2 cellular contexts compared by ENCODE assay signal in the genomic region with DNA sequence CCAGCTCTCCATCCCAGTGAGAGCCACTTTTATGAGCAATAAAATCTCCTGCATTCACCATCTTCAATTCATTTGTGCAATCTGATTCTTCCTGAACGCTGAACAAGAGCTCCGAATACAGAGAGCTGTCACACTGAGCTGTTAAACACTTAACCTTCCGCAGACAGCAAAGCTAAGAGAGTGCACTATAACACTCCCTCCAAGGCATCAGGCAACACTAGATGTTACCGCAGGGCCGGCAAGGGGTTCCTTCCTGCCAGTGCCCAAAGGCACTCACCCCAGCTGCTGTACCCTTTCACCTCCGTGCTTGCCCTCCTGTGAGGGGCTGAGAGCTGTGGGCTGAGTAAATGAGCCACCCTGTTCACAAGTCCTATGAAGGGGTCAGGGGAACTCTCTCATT.
TF ChIP-seq lines count a peak whose summit lies in the region.

No MANE protein-coding gene starts in this region.

TF ChIP-seq in GM23338, 12 proteins besides CTCF, POLR2A, EP300 and RAD21 (continued from another document):
- TF ChIP-seq, protein P1, sequence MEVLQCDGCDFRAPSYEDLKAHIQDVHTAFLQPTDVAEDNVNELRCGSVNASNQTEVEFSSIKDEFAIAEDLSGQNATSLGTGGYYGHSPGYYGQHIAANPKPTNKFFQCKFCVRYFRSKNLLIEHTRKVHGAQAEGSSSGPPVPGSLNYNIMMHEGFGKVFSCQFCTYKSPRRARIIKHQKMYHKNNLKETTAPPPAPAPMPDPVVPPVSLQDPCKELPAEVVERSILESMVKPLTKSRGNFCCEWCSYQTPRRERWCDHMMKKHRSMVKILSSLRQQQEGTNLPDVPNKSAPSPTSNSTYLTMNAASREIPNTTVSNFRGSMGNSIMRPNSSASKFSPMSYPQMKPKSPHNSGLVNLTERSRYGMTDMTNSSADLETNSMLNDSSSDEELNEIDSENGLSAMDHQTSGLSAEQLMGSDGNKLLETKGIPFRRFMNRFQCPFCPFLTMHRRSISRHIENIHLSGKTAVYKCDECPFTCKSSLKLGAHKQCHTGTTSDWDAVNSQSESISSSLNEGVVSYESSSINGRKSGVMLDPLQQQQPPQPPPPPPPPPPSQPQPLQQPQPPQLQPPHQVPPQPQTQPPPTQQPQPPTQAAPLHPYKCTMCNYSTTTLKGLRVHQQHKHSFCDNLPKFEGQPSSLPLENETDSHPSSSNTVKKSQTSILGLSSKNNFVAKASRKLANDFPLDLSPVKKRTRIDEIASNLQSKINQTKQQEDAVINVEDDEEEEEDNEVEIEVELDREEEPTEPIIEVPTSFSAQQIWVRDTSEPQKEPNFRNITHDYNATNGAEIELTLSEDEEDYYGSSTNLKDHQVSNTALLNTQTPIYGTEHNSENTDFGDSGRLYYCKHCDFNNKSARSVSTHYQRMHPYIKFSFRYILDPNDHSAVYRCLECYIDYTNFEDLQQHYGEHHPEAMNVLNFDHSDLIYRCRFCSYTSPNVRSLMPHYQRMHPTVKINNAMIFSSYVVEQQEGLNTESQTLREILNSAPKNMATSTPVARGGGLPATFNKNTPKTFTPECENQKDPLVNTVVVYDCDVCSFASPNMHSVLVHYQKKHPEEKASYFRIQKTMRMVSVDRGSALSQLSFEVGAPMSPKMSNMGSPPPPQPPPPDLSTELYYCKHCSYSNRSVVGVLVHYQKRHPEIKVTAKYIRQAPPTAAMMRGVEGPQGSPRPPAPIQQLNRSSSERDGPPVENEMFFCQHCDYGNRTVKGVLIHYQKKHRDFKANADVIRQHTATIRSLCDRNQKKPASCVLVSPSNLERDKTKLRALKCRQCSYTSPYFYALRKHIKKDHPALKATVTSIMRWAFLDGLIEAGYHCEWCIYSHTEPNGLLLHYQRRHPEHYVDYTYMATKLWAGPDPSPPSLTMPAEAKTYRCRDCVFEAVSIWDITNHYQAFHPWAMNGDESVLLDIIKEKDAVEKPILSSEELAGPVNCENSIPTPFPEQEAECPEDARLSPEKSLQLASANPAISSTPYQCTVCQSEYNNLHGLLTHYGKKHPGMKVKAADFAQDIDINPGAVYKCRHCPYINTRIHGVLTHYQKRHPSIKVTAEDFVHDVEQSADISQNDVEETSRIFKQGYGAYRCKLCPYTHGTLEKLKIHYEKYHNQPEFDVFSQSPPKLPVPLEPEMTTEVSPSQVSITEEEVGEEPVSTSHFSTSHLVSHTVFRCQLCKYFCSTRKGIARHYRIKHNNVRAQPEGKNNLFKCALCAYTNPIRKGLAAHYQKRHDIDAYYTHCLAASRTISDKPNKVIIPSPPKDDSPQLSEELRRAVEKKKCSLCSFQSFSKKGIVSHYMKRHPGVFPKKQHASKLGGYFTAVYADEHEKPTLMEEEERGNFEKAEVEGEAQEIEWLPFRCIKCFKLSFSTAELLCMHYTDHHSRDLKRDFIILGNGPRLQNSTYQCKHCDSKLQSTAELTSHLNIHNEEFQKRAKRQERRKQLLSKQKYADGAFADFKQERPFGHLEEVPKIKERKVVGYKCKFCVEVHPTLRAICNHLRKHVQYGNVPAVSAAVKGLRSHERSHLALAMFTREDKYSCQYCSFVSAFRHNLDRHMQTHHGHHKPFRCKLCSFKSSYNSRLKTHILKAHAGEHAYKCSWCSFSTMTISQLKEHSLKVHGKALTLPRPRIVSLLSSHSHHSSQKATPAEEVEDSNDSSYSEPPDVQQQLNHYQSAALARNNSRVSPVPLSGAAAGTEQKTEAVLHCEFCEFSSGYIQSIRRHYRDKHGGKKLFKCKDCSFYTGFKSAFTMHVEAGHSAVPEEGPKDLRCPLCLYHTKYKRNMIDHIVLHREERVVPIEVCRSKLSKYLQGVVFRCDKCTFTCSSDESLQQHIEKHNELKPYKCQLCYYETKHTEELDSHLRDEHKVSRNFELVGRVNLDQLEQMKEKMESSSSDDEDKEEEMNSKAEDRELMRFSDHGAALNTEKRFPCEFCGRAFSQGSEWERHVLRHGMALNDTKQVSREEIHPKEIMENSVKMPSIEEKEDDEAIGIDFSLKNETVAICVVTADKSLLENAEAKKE (CRISPR knock-in tag; IDR thresholded peaks at IDR 0.05), result no peak

TF ChIP-seq in WTC11, 78 proteins besides CTCF, POLR2A, EP300 and RAD21 (continued from another document):
- TF ChIP-seq, protein P2, sequence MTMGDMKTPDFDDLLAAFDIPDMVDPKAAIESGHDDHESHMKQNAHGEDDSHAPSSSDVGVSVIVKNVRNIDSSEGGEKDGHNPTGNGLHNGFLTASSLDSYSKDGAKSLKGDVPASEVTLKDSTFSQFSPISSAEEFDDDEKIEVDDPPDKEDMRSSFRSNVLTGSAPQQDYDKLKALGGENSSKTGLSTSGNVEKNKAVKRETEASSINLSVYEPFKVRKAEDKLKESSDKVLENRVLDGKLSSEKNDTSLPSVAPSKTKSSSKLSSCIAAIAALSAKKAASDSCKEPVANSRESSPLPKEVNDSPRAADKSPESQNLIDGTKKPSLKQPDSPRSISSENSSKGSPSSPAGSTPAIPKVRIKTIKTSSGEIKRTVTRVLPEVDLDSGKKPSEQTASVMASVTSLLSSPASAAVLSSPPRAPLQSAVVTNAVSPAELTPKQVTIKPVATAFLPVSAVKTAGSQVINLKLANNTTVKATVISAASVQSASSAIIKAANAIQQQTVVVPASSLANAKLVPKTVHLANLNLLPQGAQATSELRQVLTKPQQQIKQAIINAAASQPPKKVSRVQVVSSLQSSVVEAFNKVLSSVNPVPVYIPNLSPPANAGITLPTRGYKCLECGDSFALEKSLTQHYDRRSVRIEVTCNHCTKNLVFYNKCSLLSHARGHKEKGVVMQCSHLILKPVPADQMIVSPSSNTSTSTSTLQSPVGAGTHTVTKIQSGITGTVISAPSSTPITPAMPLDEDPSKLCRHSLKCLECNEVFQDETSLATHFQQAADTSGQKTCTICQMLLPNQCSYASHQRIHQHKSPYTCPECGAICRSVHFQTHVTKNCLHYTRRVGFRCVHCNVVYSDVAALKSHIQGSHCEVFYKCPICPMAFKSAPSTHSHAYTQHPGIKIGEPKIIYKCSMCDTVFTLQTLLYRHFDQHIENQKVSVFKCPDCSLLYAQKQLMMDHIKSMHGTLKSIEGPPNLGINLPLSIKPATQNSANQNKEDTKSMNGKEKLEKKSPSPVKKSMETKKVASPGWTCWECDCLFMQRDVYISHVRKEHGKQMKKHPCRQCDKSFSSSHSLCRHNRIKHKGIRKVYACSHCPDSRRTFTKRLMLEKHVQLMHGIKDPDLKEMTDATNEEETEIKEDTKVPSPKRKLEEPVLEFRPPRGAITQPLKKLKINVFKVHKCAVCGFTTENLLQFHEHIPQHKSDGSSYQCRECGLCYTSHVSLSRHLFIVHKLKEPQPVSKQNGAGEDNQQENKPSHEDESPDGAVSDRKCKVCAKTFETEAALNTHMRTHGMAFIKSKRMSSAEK (CRISPR knock-in tag; IDR thresholded peaks at IDR 0.05; ENCODE audit: borderline replicate concordance), result no peak
- TF ChIP-seq NR1H2 (CRISPR knock-in tag; IDR thresholded peaks at IDR 0.05) (no peak), ESRRA (CRISPR knock-in tag; IDR thresholded peaks at IDR 0.05; ENCODE audit: borderline replicate concordance) (no peak), ZNF121 (CRISPR knock-in tag; IDR thresholded peaks at IDR 0.05) (no peak), HMGA2 (CRISPR knock-in tag; IDR thresholded peaks at IDR 0.05) (no peak), GABPB1 (CRISPR knock-in tag; IDR thresholded peaks at IDR 0.05) (no peak)
- TF ChIP-seq, protein P3, sequence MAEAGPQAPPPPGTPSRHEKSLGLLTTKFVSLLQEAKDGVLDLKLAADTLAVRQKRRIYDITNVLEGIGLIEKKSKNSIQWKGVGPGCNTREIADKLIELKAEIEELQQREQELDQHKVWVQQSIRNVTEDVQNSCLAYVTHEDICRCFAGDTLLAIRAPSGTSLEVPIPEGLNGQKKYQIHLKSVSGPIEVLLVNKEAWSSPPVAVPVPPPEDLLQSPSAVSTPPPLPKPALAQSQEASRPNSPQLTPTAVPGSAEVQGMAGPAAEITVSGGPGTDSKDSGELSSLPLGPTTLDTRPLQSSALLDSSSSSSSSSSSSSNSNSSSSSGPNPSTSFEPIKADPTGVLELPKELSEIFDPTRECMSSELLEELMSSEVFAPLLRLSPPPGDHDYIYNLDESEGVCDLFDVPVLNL (CRISPR knock-in tag; IDR thresholded peaks at IDR 0.05; ENCODE audit: borderline replicate concordance, low read depth), result no peak
